16 cellular contexts compared by ENCODE assay signal in genomic region chr7:155182406-155182970, GRCh38.
DNase-seq lines count a peak whose midpoint lies in the region; ATAC-seq and TF ChIP-seq lines count a peak whose summit lies in the region.
"Had no signal": no experiment of that assay in that cellular context is flagged by ENCODE, and none has a peak within 500 bp of the region (broad histone marks: within the 10 kb centered on the region; RNA-seq: fewer than 3 reads in every experiment).

No MANE protein-coding gene starts in this region.

- no peak overlapping the region for H3K14ac ChIP-seq in trophoblast cell (ENCODE audit: low read length)

- peaks cover 9% of the 10 kb centered on the region for H3K36me3 Mint-ChIP-seq in activated CD8-positive, alpha-beta memory T cell treated with anti-CD3 and anti-CD28 coated beads, Interleukin-2, amount 10 ng/mL, durations not matched to agents 7 days and 5 days
- peaks cover 3% of the 10 kb centered on the region for H3K36me3 Mint-ChIP-seq in endodermal cell (ENCODE audit: low read depth)
- H3K36me3 Mint-ChIP-seq: CD8-positive, alpha-beta T cell had no signal

- H2BK5ac ChIP-seq in trophoblast cell (ENCODE audit: low read depth, low read length, poor library complexity) = no peak overlapping the region

- no peaks in the 10 kb centered on the region for H3K79me1 ChIP-seq in trophoblast cell (ENCODE audit: low read length)

- H3K4me3 ChIP-seq in endodermal cell (ENCODE audit: low read length) = no peak overlapping the region
- peak overlapping the region; percentile 48 for H3K4me3 ChIP-seq in trophoblast cell (ENCODE audit: low read depth, low read length)
- no peak overlapping the region for H3K4me3 ChIP-seq in HAP-1
- H3K4me3 ChIP-seq: BLaER1 treated with 17β-estradiol and CSF1 and Interleukin-3, amounts not matched to agents 10 nM and 100 nM; GM12878 had no signal

- H3K27me3 Mint-ChIP-seq in activated CD8-positive, alpha-beta memory T cell treated with anti-CD3 and anti-CD28 coated beads, Interleukin-2, amount 10 ng/mL, durations not matched to agents 7 days and 5 days = peaks cover 8% of the 10 kb centered on the region
- H3K27me3 Mint-ChIP-seq in endodermal cell (ENCODE audit: insufficient read depth) = peaks cover 10% of the 10 kb centered on the region

- H3K4me2 ChIP-seq in trophoblast cell (ENCODE audit: low read length) = no peak overlapping the region
- H3K4me2 ChIP-seq: BLaER1 treated with 17β-estradiol and CSF1 and Interleukin-3, amounts not matched to agents 10 nM and 100 nM had no signal

- no peak overlapping the region for H4K12ac ChIP-seq in trophoblast cell (ENCODE audit: low read depth, low read length)

- H3K9me3 Mint-ChIP-seq in activated CD8-positive, alpha-beta memory T cell treated with anti-CD3 and anti-CD28 coated beads, Interleukin-2, amount 10 ng/mL, durations not matched to agents 7 days and 5 days (ENCODE audit: low read depth) = peaks cover 19% of the 10 kb centered on the region
- H3K9me3 Mint-ChIP-seq in endodermal cell = peaks cover 60% of the 10 kb centered on the region

- H2BK120ac ChIP-seq in trophoblast cell (ENCODE audit: insufficient read depth, low read length, poor library complexity) = no peak overlapping the region

- H3K9ac ChIP-seq in endodermal cell (ENCODE audit: extremely low read depth, low read length, poor library complexity, severe bottlenecking) (no peak overlapping the region), trophoblast cell (ENCODE audit: low read length) (no peak overlapping the region)
- H3K9ac ChIP-seq: BLaER1 treated with 17β-estradiol and CSF1 and Interleukin-3, amounts not matched to agents 10 nM and 100 nM had no signal

- no peak overlapping the region for H4K8ac ChIP-seq in trophoblast cell (ENCODE audit: low read depth, low read length)

- no peak overlapping the region for H2BK12ac ChIP-seq in trophoblast cell (ENCODE audit: low read length)

- H3K27me3 ChIP-seq in endodermal cell (ENCODE audit: control insufficient read depth, insufficient read depth, low read length, poor library complexity, severe bottlenecking) = peaks cover 4% of the 10 kb centered on the region
- H3K27me3 ChIP-seq in trophoblast cell (ENCODE audit: insufficient read depth, low read length) = no peaks in the 10 kb centered on the region
- no peaks in the 10 kb centered on the region for H3K27me3 ChIP-seq in HAP-1 (ENCODE audit: low read depth)
- H3K27me3 ChIP-seq: BLaER1 treated with 17β-estradiol and CSF1 and Interleukin-3, amounts not matched to agents 10 nM and 100 nM had no signal

- 95 to 100% methylated on average over 1 to 8 of the region's 8 CpGs for WGBS in endodermal cell (ENCODE audit: insufficient coverage in 1 of 2, insufficient read length in 1 of 2), 2 experiments
- WGBS in trophoblast cell (ENCODE audit: extremely low coverage, insufficient coverage, insufficient read length) = no CpG with 5 or more reads among the region's 8 CpGs

- H3K4me3 Mint-ChIP-seq in activated CD8-positive, alpha-beta memory T cell treated with anti-CD3 and anti-CD28 coated beads, Interleukin-2, amount 10 ng/mL, durations not matched to agents 7 days and 5 days = no peak overlapping the region
- no peak overlapping the region for H3K4me3 Mint-ChIP-seq in endodermal cell
- H3K4me3 Mint-ChIP-seq: B cell; CD8-positive, alpha-beta T cell had no signal

- H3K36me3 ChIP-seq in endodermal cell (ENCODE audit: control insufficient read depth, insufficient read depth, low read length) = no peaks in the 10 kb centered on the region
- H3K36me3 ChIP-seq in trophoblast cell (ENCODE audit: control insufficient read depth in 1 of 2, insufficient read depth in 2 of 2, low read length in 2 of 2) = no peaks in the 10 kb centered on the region
- no peaks in the 10 kb centered on the region for H3K36me3 ChIP-seq in HAP-1 (replicated peaks)

- peak; percentile 11 for DNase-seq in activated CD8-positive, alpha-beta memory T cell treated with anti-CD3 and anti-CD28 coated beads, Interleukin-2, amount 10 ng/mL, durations not matched to agents 7 days and 5 days
- DNase-seq in activated CD8-positive, alpha-beta memory T cell treated with anti-CD3 and anti-CD28 coated beads, Interleukin-2, amount 50 U/mL, for 48 hours = no peak
- DNase-seq in endodermal cell = peak; percentile 19
- DNase-seq in trophoblast cell = no peak
- no peak for DNase-seq in HAP-1 (ENCODE audit: low spot score in 2 of 2)
- DNase-seq: CD8-positive, alpha-beta T cell; DMS 273 treated with DMSO at 0.1 percent for 48 hours; DMS53; DND-41; EL; HCEC 1CT; IMR-90 had no signal

- no peak overlapping the region for H3K27ac Mint-ChIP-seq in activated CD8-positive, alpha-beta memory T cell treated with anti-CD3 and anti-CD28 coated beads, Interleukin-2, amount 10 ng/mL, durations not matched to agents 7 days and 5 days
- H3K27ac Mint-ChIP-seq in endodermal cell = no peak overlapping the region
- H3K27ac Mint-ChIP-seq: B cell; CD8-positive, alpha-beta T cell had no signal

- ATAC-seq in activated CD8-positive, alpha-beta memory T cell treated with anti-CD3 and anti-CD28 coated beads, Interleukin-2, amount 10 ng/mL, durations not matched to agents 7 days and 5 days = no peak
- no peak for ATAC-seq in HG02840 (IDR thresholded peaks at IDR 0.05; ENCODE audit: low FRiP score, unreplicated experiment)
- ATAC-seq: CD8-positive, alpha-beta T cell; GM12878 had no signal

- H3K4me1 Mint-ChIP-seq in activated CD8-positive, alpha-beta memory T cell treated with anti-CD3 and anti-CD28 coated beads, Interleukin-2, amount 10 ng/mL, durations not matched to agents 7 days and 5 days = no peaks in the 10 kb centered on the region
- H3K4me1 Mint-ChIP-seq in endodermal cell = no peaks in the 10 kb centered on the region

- CTCF ChIA-PET in activated CD8-positive, alpha-beta memory T cell treated with anti-CD3 and anti-CD28 coated beads, Interleukin-2, amount 10 ng/mL, durations not matched to agents 7 days and 5 days (lab: Charles Lee) = interaction anchor here (1.1 kb wide), 1 partner anchor 120 kb away, joined by 3 read pairs; no protein-coding TSS in a partner anchor

- in situ Hi-C loops in HAP-1 (cut with MboI; ENCODE audit: low sequenced_read_pairs) = no loop called here

- H3K23ac ChIP-seq in trophoblast cell (ENCODE audit: low read length) = no peak overlapping the region

- no peaks in the 10 kb centered on the region for H3K79me2 ChIP-seq in trophoblast cell (ENCODE audit: control insufficient read depth, insufficient read depth, low read length, poor library complexity)

- no peak overlapping the region for H4K91ac ChIP-seq in trophoblast cell (ENCODE audit: low read depth, low read length)

- no peak overlapping the region for H2AFZ ChIP-seq in trophoblast cell (ENCODE audit: insufficient read depth, low read length, poor library complexity)

- peaks cover 33% of the 10 kb centered on the region for H3K9me3 ChIP-seq in endodermal cell (ENCODE audit: control insufficient read depth, low read length)
- peaks cover 33% of the 10 kb centered on the region for H3K9me3 ChIP-seq in trophoblast cell (ENCODE audit: insufficient read depth, low read depth, low read length)
- peaks cover 5% of the 10 kb centered on the region; the same call in 1 of the 2 replicates for H3K9me3 ChIP-seq in HAP-1

- no peak overlapping the region for H2AK5ac ChIP-seq in trophoblast cell (ENCODE audit: low read length)

- no peak for TF ChIP-seq CTCF in endodermal cell (conservative IDR thresholded peaks at IDR 0.05)

- no peak overlapping the region for H3K27ac ChIP-seq in endodermal cell (ENCODE audit: low read depth, low read length)
- H3K27ac ChIP-seq in trophoblast cell (ENCODE audit: low read depth, low read length) = no peak overlapping the region
- H3K27ac ChIP-seq: BLaER1 treated with 17β-estradiol and CSF1 and Interleukin-3, amounts not matched to agents 10 nM and 100 nM had no signal

- H3K4ac ChIP-seq in trophoblast cell (ENCODE audit: low read depth, low read length) = no peak overlapping the region

- H3K18ac ChIP-seq in trophoblast cell (ENCODE audit: low read length) = no peak overlapping the region

- H3K4me1 ChIP-seq in endodermal cell (ENCODE audit: control insufficient read depth, insufficient read depth, low read length) = no peaks in the 10 kb centered on the region
- H3K4me1 ChIP-seq in trophoblast cell (ENCODE audit: control insufficient read depth in 1 of 2, insufficient read depth in 2 of 2, low read length in 2 of 2) = no peaks in the 10 kb centered on the region
- no peaks in the 10 kb centered on the region for H3K4me1 ChIP-seq in HAP-1

Comparison
In these comparisons a context has a peak if more than half of its experiments do, and no peak if none do; other contexts are left out.
1. DNase-seq: peak in activated CD8-positive, alpha-beta memory T cell treated with anti-CD3 and anti-CD28 coated beads, Interleukin-2, amount 10 ng/mL, durations not matched to agents 7 days and 5 days (single experiment) and endodermal cell (single experiment); none in activated CD8-positive, alpha-beta memory T cell treated with anti-CD3 and anti-CD28 coated beads, Interleukin-2, amount 50 U/mL, for 48 hours (single experiment), trophoblast cell (0 of 2) and HAP-1 (0 of 2).